Comparison of ENCODE assay signal across 9 cellular contexts in the genomic region with DNA sequence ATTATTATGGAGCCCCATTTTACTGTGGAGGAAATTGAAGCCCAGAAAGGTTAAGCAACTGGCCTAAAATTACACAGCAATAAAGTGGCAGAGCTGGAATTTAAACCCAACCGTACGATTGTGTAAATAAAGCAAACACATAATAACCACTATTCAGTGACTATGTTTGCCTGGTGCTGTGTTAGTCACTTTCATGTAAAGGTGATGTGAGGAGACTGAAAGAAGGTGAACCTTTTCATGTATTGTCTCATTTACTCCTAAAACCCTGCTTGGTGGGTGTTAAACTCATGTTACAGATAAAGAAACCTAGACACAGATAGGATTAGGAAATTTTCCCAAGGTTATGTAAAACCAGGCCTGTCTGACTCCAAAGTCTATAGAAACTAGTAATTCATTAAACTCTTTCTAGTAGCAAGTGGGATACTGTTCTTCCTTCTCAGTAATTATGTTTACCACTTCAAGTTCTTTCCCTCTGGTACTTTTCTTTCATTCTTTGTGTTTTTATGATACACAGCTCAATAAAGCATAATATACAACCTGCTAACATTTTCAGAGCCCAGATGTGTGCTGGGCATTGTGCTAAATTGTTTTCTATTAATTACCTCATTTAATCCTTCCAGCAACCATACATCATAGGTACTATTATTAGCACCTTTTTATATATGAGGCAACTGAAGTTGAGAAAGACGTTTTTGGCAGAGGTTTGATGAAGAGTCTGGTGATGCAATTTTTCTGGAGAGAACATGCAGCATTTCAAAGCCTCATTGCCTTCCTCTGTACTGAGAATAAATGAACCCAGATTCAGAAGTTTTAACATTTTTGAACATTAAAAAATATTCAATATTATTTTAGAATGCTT.
A peak's percentile ranks its signal among the peaks of the same experiment; 100 is the strongest.
DNase-seq lines count a peak whose midpoint lies in the region; ATAC-seq lines count a peak whose summit lies in the region.
"Had no signal": no experiment of that assay in that cellular context is flagged by ENCODE, and none has a peak within 500 bp of the region (broad histone marks: within the 10 kb centered on the region; RNA-seq: fewer than 3 reads in every experiment).

No MANE protein-coding gene starts in this region.

- no peaks in the 10 kb centered on the region for H3K36me3 Mint-ChIP-seq in activated T-cell treated with anti-CD3 and anti-CD28 coated beads, Interleukin-2, amount 50 U/mL, for 4 hours (ENCODE audit: insufficient read depth)

- no peak for DNase-seq in stimulated activated naive CD4-positive, alpha-beta T cell (lab: John Stamatoyannopoulos, UW)
- DNase-seq in activated T-cell treated with anti-CD3 and anti-CD28 coated beads, Interleukin-2, amount 50 U/mL, for 4 hours, result no peak
- DNase-seq in 8988T (no peak), NCI-H510A treated with DMSO at 0.1 percent for 48 hours (lab: John Stamatoyannopoulos, UW) (no peak)

- peaks cover 22% of the 10 kb centered on the region for H3K4me1 Mint-ChIP-seq in activated T-cell treated with anti-CD3 and anti-CD28 coated beads, Interleukin-2, amount 50 U/mL, for 4 hours (ENCODE audit: low read depth)

- no peak overlapping the region for H3K4me3 Mint-ChIP-seq in activated T-cell treated with anti-CD3 and anti-CD28 coated beads, Interleukin-2, amount 50 U/mL, for 4 hours

- no peaks in the 10 kb centered on the region for H3K36me3 ChIP-seq in mesodermal cell (ENCODE audit: control insufficient read depth, insufficient read depth, low read length)

- no peak overlapping the region for H3K4me3 ChIP-seq in mesodermal cell (ENCODE audit: extremely low read depth, insufficient read depth, low read length, poor library complexity, severe bottlenecking)

- no peaks in the 10 kb centered on the region for H3K9me3 ChIP-seq in mesodermal cell (ENCODE audit: control insufficient read depth, low read length)

- peak overlapping the region; percentile 48 for H3K27ac ChIP-seq in adipose tissue (ENCODE audit: low read depth, low read length)
- peak overlapping the region; percentile 74 for H3K27ac ChIP-seq in mesodermal cell (ENCODE audit: low read depth, low read length, severe bottlenecking)
- H3K27ac ChIP-seq: foreskin keratinocyte had no signal

- WGBS in adipose tissue, 3 donors, result 19 to 59% (median 55%) methylated on average over 3 of the region's 3 CpGs
- no CpG with 5 or more reads among the region's 3 CpGs for WGBS in mesodermal cell (ENCODE audit: insufficient coverage in 2 of 2), 2 experiments

- H3K9me3 Mint-ChIP-seq in activated T-cell treated with anti-CD3 and anti-CD28 coated beads, Interleukin-2, amount 50 U/mL, for 4 hours, result no peaks in the 10 kb centered on the region

- ATAC-seq in GM19025 (IDR thresholded peaks at IDR 0.05; ENCODE audit: low read depth, unreplicated experiment) (peak; percentile 1), HG03097 (IDR thresholded peaks at IDR 0.05; ENCODE audit: low FRiP score, unreplicated experiment) (peak; percentile 14)
- no peak for ATAC-seq in activated T-cell treated with anti-CD3 and anti-CD28 coated beads, Interleukin-2, amount 50 U/mL, for 4 hours
- ATAC-seq: foreskin keratinocyte had no signal

- H3K27me3 Mint-ChIP-seq in activated T-cell treated with anti-CD3 and anti-CD28 coated beads, Interleukin-2, amount 50 U/mL, for 4 hours (ENCODE audit: low read depth), result no peaks in the 10 kb centered on the region

- H3K4me1 ChIP-seq in mesodermal cell (ENCODE audit: control insufficient read depth, insufficient read depth, low read length, poor library complexity, severe bottlenecking), result peaks cover 37% of the 10 kb centered on the region

Comparison
In these comparisons a context has a peak if more than half of its experiments do, and no peak if none do; other contexts are left out.
1. ATAC-seq: peak in GM19025 (single experiment) and HG03097 (single experiment); none in activated T-cell treated with anti-CD3 and anti-CD28 coated beads, Interleukin-2, amount 50 U/mL, for 4 hours (0 of 2).